In the genomic region with DNA sequence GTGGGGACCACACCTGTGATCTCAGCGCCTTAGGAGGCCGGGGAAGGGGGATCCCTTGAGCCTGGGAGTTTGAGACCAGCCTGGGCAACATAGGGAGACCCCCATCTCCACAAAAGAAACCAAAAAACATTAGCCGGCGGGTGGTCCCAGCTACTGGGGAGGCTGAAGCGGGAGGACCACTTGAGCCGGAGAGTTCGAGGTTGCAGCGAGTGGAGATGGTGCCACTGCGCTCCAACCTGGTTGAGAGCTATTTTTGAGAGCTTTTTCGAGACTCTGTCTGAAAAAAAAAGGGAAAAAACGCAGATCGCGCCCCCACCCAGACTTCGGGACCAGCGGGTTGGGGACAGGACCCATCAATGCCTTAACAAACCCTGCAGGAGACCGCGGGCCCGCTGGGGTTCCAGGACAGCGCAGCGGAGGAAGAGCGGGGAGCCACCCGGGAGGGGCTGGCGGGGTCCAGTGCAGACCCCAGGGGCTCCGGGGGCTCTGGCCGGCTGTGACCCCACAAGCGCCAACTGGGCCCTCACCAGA, we compare ENCODE assay signal across 10 cellular contexts. TPM values are rescaled to one million over a fixed set of nuclear protein-coding genes. Genes with fewer than 3 reads are reported as not detected.
DNase-seq lines count a peak whose midpoint lies in the region; ATAC-seq, FAIRE-seq and TF ChIP-seq lines count a peak whose summit lies in the region.
"Had no signal": no experiment of that assay in that cellular context is flagged by ENCODE, and none has a peak within 500 bp of the region (broad histone marks: within the 10 kb centered on the region; RNA-seq: fewer than 3 reads in every experiment).

No MANE protein-coding gene starts in this region.

- no peaks in the 10 kb centered on the region for H3K9me3 Mint-ChIP-seq in activated CD4-positive, alpha-beta T cell treated with anti-CD3 and anti-CD28 coated beads, Interleukin-2, amount 10 ng/mL, durations not matched to agents 7 days and 5 days
- no peaks in the 10 kb centered on the region for H3K9me3 Mint-ChIP-seq in activated CD4-positive, alpha-beta T cell treated with anti-CD3 and anti-CD28 coated beads for 36 hours (ENCODE audit: low read depth)
- no peaks in the 10 kb centered on the region for H3K9me3 Mint-ChIP-seq in activated CD8-positive, alpha-beta T cell treated with anti-CD3 and anti-CD28 coated beads for 36 hours
- no peaks in the 10 kb centered on the region for H3K9me3 Mint-ChIP-seq in stimulated activated naive CD8-positive, alpha-beta T cell treated with anti-CD3 and anti-CD28 coated beads, Interleukin-15, amount 100 ng/mL, for 72 hours

- peak overlapping the region; percentile 25 for H3K4me3 Mint-ChIP-seq in activated CD4-positive, alpha-beta T cell treated with anti-CD3 and anti-CD28 coated beads, Interleukin-2, amount 10 ng/mL, durations not matched to agents 7 days and 5 days
- no peak overlapping the region for H3K4me3 Mint-ChIP-seq in activated CD4-positive, alpha-beta T cell treated with anti-CD3 and anti-CD28 coated beads for 36 hours
- H3K4me3 Mint-ChIP-seq in activated CD8-positive, alpha-beta T cell treated with anti-CD3 and anti-CD28 coated beads for 36 hours, result peak overlapping the region; percentile 27
- peak overlapping the region; percentile 71 to 77 for H3K4me3 Mint-ChIP-seq in stimulated activated naive CD8-positive, alpha-beta T cell treated with anti-CD3 and anti-CD28 coated beads, Interleukin-15, amount 100 ng/mL, for 72 hours

- peaks cover 36% of the 10 kb centered on the region for H3K27me3 Mint-ChIP-seq in activated CD4-positive, alpha-beta T cell treated with anti-CD3 and anti-CD28 coated beads, Interleukin-2, amount 10 ng/mL, durations not matched to agents 7 days and 5 days
- H3K27me3 Mint-ChIP-seq in activated CD4-positive, alpha-beta T cell treated with anti-CD3 and anti-CD28 coated beads for 36 hours, result peaks cover 23% of the 10 kb centered on the region
- peaks cover 18% of the 10 kb centered on the region for H3K27me3 Mint-ChIP-seq in activated CD8-positive, alpha-beta T cell treated with anti-CD3 and anti-CD28 coated beads for 36 hours
- peaks cover 52% of the 10 kb centered on the region for H3K27me3 Mint-ChIP-seq in stimulated activated naive CD8-positive, alpha-beta T cell treated with anti-CD3 and anti-CD28 coated beads, Interleukin-15, amount 100 ng/mL, for 72 hours

- H4K20me1 ChIP-seq in HepG2 (ENCODE audit: insufficient read depth, low read length), result 0 out of 2 replicates have a peak, but pooled peaks cover 3% of the 10 kb centered on the region

- in situ Hi-C loops in HepG2 (cut with HindIII; ENCODE audit: extremely low pct_ligation_motif_present, low pct_unique_long_range_greater_than_20kb), result no loop called here

- no peak for ATAC-seq in activated CD4-positive, alpha-beta T cell treated with anti-CD3 and anti-CD28 coated beads for 36 hours
- ATAC-seq in activated CD8-positive, alpha-beta T cell treated with anti-CD3 and anti-CD28 coated beads for 36 hours, result no peak
- ATAC-seq in HepG2 (no peak), HG03196 (IDR thresholded peaks at IDR 0.05; ENCODE audit: unreplicated experiment) (no peak), GM21825 (IDR thresholded peaks at IDR 0.05; ENCODE audit: unreplicated experiment) (no peak)
- peak; percentile 13 for ATAC-seq in stimulated activated naive CD8-positive, alpha-beta T cell treated with anti-CD3 and anti-CD28 coated beads, Interleukin-15, amount 100 ng/mL, for 72 hours

- H3K9me3 ChIP-seq in HepG2 (ENCODE audit: low read length), result no peaks in the 10 kb centered on the region

- H3K27ac Mint-ChIP-seq in activated CD4-positive, alpha-beta T cell treated with anti-CD3 and anti-CD28 coated beads, Interleukin-2, amount 10 ng/mL, durations not matched to agents 7 days and 5 days, result peak overlapping the region; percentile 60
- H3K27ac Mint-ChIP-seq in activated CD4-positive, alpha-beta T cell treated with anti-CD3 and anti-CD28 coated beads for 36 hours, result no peak overlapping the region
- H3K27ac Mint-ChIP-seq in activated CD8-positive, alpha-beta T cell treated with anti-CD3 and anti-CD28 coated beads for 36 hours, result no peak overlapping the region
- no peak overlapping the region for H3K27ac Mint-ChIP-seq in stimulated activated naive CD8-positive, alpha-beta T cell treated with anti-CD3 and anti-CD28 coated beads, Interleukin-15, amount 100 ng/mL, for 72 hours

- 14% methylated on average over 19 of the region's 26 CpGs for WGBS in HepG2 (ENCODE audit: low lambda C conversion rate)

- TF ChIP-seq CTCF in activated CD8-positive, alpha-beta T cell treated with anti-CD3 and anti-CD28 coated beads for 36 hours (IDR thresholded peaks at IDR 0.05), result no peak
- TF ChIP-seq CTCF in HepG2 (CRISPR knock-in tag; IDR thresholded peaks at IDR 0.05) (no peak), foreskin fibroblast (IDR thresholded peaks at IDR 0.05; ENCODE audit: low read depth, low read length) (no peak)

- POLR2A ChIA-PET in activated CD4-positive, alpha-beta T cell treated with anti-CD3 and anti-CD28 coated beads, Interleukin-2, amount 10 ng/mL, durations not matched to agents 7 days and 5 days (lab: Charles Lee), result interaction anchor here (0.5 to 0.6 kb wide), 2 partner anchors 9 to 16 kb away, joined by 3 read pairs; no protein-coding TSS in a partner anchor
- POLR2A ChIA-PET in activated CD4-positive, alpha-beta T cell treated with anti-CD3 and anti-CD28 coated beads for 36 hours (lab: Charles Lee), result interaction anchor here (0.6 to 0.8 kb wide), 2 partner anchors 20 to 608 kb away, joined by 3 to 4 read pairs; no protein-coding TSS in a partner anchor
- POLR2A ChIA-PET in activated CD8-positive, alpha-beta T cell treated with anti-CD3 and anti-CD28 coated beads for 36 hours (lab: Charles Lee), result interaction anchor here (0.7 to 1.7 kb wide), 6 partner anchors 10 to 46 kb away, joined by 3 to 5 read pairs (median 4); partner anchors contain the start of gene UBE2I
- POLR2A ChIA-PET in HepG2 (lab: Yijun Ruan, JAX), result interaction anchor here (0.7 to 3.6 kb wide), 3 partner anchors 8 to 24 kb away, joined by 3 to 25 read pairs (median 3); partner anchors contain the start of gene UBE2I

- CTCF ChIA-PET in activated CD4-positive, alpha-beta T cell treated with anti-CD3 and anti-CD28 coated beads, Interleukin-2, amount 10 ng/mL, durations not matched to agents 7 days and 5 days (lab: Charles Lee), result no interaction called here
- CTCF ChIA-PET in activated CD4-positive, alpha-beta T cell treated with anti-CD3 and anti-CD28 coated beads for 36 hours (lab: Charles Lee), result interaction anchor here (0.8 kb wide), 1 partner anchor 32 kb away, joined by 3 read pairs; no protein-coding TSS in a partner anchor
- CTCF ChIA-PET in activated CD8-positive, alpha-beta T cell treated with anti-CD3 and anti-CD28 coated beads for 36 hours (lab: Charles Lee), result interaction anchor here (1.2 kb wide), 1 partner anchor 31 kb away, joined by 3 read pairs; no protein-coding TSS in a partner anchor
- CTCF ChIA-PET in HepG2 (lab: Yijun Ruan, JAX; ENCODE audit: low intra/inter-chr PET ratio, low total read pairs), result no interaction called here

- TF ChIP-seq RAD21 in HepG2 (CRISPR knock-in tag; IDR thresholded peaks at IDR 0.05), result no peak

- H3K36me3 ChIP-seq in HepG2 (replicated peaks in 1 of 2; ENCODE audit: control insufficient read depth in 1 of 2, insufficient read depth in 2 of 2, low read length in 2 of 2), result no peaks in the 10 kb centered on the region

- H3K4me1 Mint-ChIP-seq in activated CD4-positive, alpha-beta T cell treated with anti-CD3 and anti-CD28 coated beads, Interleukin-2, amount 10 ng/mL, durations not matched to agents 7 days and 5 days, result peaks cover 17% of the 10 kb centered on the region
- H3K4me1 Mint-ChIP-seq in activated CD4-positive, alpha-beta T cell treated with anti-CD3 and anti-CD28 coated beads for 36 hours, result peaks cover 15% of the 10 kb centered on the region
- H3K4me1 Mint-ChIP-seq in activated CD8-positive, alpha-beta T cell treated with anti-CD3 and anti-CD28 coated beads for 36 hours (ENCODE audit: low read depth), result peaks cover 13% of the 10 kb centered on the region
- peaks cover 43% of the 10 kb centered on the region for H3K4me1 Mint-ChIP-seq in stimulated activated naive CD8-positive, alpha-beta T cell treated with anti-CD3 and anti-CD28 coated beads, Interleukin-15, amount 100 ng/mL, for 72 hours

- H3K9ac ChIP-seq in HepG2 (ENCODE audit: insufficient read depth, low read depth, low read length), result peak overlapping the region; percentile 91; the same call in 1 of the 2 replicates

- H3K27me3 ChIP-seq in HepG2 (ENCODE audit: control insufficient read depth in 1 of 2, insufficient read depth in 2 of 2, low read length in 2 of 2), result peaks cover 15 to 46% of the 10 kb centered on the region in 2 experiments

- TF ChIP-seq EP300 in HepG2 (IDR thresholded peaks at IDR 0.05; ENCODE audit: low read depth in 2 of 2, low read length in 2 of 2), result no peak
- TF ChIP-seq EP300 in HepG2 (CRISPR knock-in tag; IDR thresholded peaks at IDR 0.05; ENCODE audit: borderline replicate concordance), result no peak

- no peak for FAIRE-seq in HepG2 (lab: Jason Lieb, UNC)

- intact Hi-C loops in activated CD4-positive, alpha-beta T cell treated with anti-CD3 and anti-CD28 coated beads for 36 hours (cut with DNase I, micrococcal nuclease), result loop anchor here in 1 of 2 experiments (1.0 kb wide), 2 partner anchors 11 to 22 kb away; no protein-coding TSS in a partner anchor
- intact Hi-C loops in activated CD8-positive, alpha-beta T cell treated with anti-CD3 and anti-CD28 coated beads for 36 hours (cut with micrococcal nuclease), result no loop called here
- intact Hi-C loops in HepG2 (cut with micrococcal nuclease; ENCODE audit: unreplicated experiment), result no loop called here

- H3K27ac ChIP-seq in HepG2 (ENCODE audit: extremely low read length, insufficient read depth, low read length), result peak overlapping the region; percentile 82

- peak overlapping the region; percentile 38 to 79 (median 61) for H3K4me3 ChIP-seq in HepG2 (replicated peaks in 1 of 3; ENCODE audit: insufficient read depth in 1 of 3, low read depth in 2 of 3, low read length in 3 of 3)
- H3K4me3 ChIP-seq in foreskin fibroblast (ENCODE audit: low read depth in 1 of 2, low read length in 2 of 2), result no peak overlapping the region

- H3K4me1 ChIP-seq in HepG2 (ENCODE audit: insufficient read depth, low read length), result peaks cover 31% of the 10 kb centered on the region

- BruUV-seq in HepG2 (replicated peaks; lab: Mats Ljungman, UMichigan), result no TSS peak

- TF ChIP-seq POLR2A in HepG2 (IDR thresholded peaks at IDR 0.05; ENCODE audit: insufficient read depth in 1 of 2, low read depth in 2 of 2, low read length in 2 of 2), result no peak

- peak overlapping the region; percentile 99 for H3K4me2 ChIP-seq in HepG2 (ENCODE audit: low read depth, low read length)

- H3K36me3 Mint-ChIP-seq in activated CD4-positive, alpha-beta T cell treated with anti-CD3 and anti-CD28 coated beads, Interleukin-2, amount 10 ng/mL, durations not matched to agents 7 days and 5 days (ENCODE audit: low read depth), result no peaks in the 10 kb centered on the region
- H3K36me3 Mint-ChIP-seq in activated CD4-positive, alpha-beta T cell treated with anti-CD3 and anti-CD28 coated beads for 36 hours (ENCODE audit: low read depth), result no peaks in the 10 kb centered on the region
- no peaks in the 10 kb centered on the region for H3K36me3 Mint-ChIP-seq in activated CD8-positive, alpha-beta T cell treated with anti-CD3 and anti-CD28 coated beads for 36 hours (ENCODE audit: low read depth)

- DNase-seq in activated CD4-positive, alpha-beta T cell treated with anti-CD3 and anti-CD28 coated beads, Interleukin-2, amount 10 ng/mL, durations not matched to agents 7 days and 5 days, result no peak
- DNase-seq in activated CD4-positive, alpha-beta T cell treated with anti-CD3 and anti-CD28 coated beads for 36 hours, result no peak
- DNase-seq in activated CD8-positive, alpha-beta T cell treated with anti-CD3 and anti-CD28 coated beads for 36 hours, result no peak
- no peak for DNase-seq in HepG2 (ENCODE audit: low spot score)
- no peak for DNase-seq in stimulated activated naive CD8-positive, alpha-beta T cell treated with anti-CD3 and anti-CD28 coated beads, Interleukin-15, amount 100 ng/mL, for 72 hours
- DNase-seq in foreskin fibroblast, result no peak
- DNase-seq: amniotic stem cell, NCI-H774 had no signal

- no peaks in the 10 kb centered on the region for H3K79me2 ChIP-seq in HepG2 (ENCODE audit: insufficient read depth, low read length)

- no peak overlapping the region for H2AFZ ChIP-seq in HepG2 (ENCODE audit: low read length)

RNA-seq across cellular contexts. Expression of gene BAIAP3, which starts 0.8 kb away (rescaled TPM):
- total RNA-seq in activated CD4-positive, alpha-beta T cell treated with anti-CD3 and anti-CD28 coated beads, Interleukin-2, amount 10 ng/mL, durations not matched to agents 7 days and 5 days, result 1 to 10 TPM in 1 of 2 experiments, under 1 TPM in 1; 0.83 to 1.6 TPM
- 1 to 10 TPM in 1 of 2 experiments, under 1 TPM in 1; 0.57 to 1.0 TPM for total RNA-seq in activated CD4-positive, alpha-beta T cell treated with anti-CD3 and anti-CD28 coated beads for 36 hours
- total RNA-seq in activated CD8-positive, alpha-beta T cell treated with anti-CD3 and anti-CD28 coated beads for 36 hours, result under 1 TPM; 0.27 to 0.68 TPM
- 2.0 and 3.2 TPM in 2 replicates for total RNA-seq in HepG2 (2016; rRNA removed; fragmentation: Illumina TruSeq; extraction: Trizol)
- 0.40 and 0.79 TPM in 2 replicates for total RNA-seq in HepG2 (2016; cell fraction: cytosol; rRNA removed; fragmentation: Illumina TruSeq; extraction: Trizol; ENCODE audit: low read depth)
- total RNA-seq in HepG2 (2016; cell fraction: insoluble cytoplasmic fraction; rRNA removed; fragmentation: Illumina TruSeq; extraction: Trizol), result 1.2 and 2.4 TPM in 2 replicates
- 0.80 and 1.3 TPM in 2 replicates for total RNA-seq in HepG2 (2016; cell fraction: membrane; rRNA removed; fragmentation: Illumina TruSeq; extraction: Trizol)
- total RNA-seq in HepG2 (2016; cell fraction: nucleus; rRNA removed; fragmentation: Illumina TruSeq; extraction: Trizol), result 2.8 and 4.0 TPM in 2 replicates
- 5.7 and 9.1 TPM in 2 replicates for polyA plus RNA-seq in HepG2 (2011; rRNA removed)
- polyA plus RNA-seq in HepG2 (2011; cell fraction: cytosol; rRNA removed), result 2.2 and 2.3 TPM in 2 replicates
- polyA plus RNA-seq in HepG2 (2011; cell fraction: nucleus; rRNA removed), result 91.6 and 123 TPM in 2 replicates
- polyA plus RNA-seq in HepG2 (2012), result 3.7 and 4.3 TPM in 2 replicates
- polyA plus RNA-seq in HepG2 (2016; cell fraction: cytosol; fragmentation: Illumina TruSeq; extraction: Trizol; ENCODE audit: low read depth), result 0.31 and 0.35 TPM in 2 replicates
- 1.0 and 2.5 TPM in 2 replicates for polyA plus RNA-seq in HepG2 (2016; cell fraction: insoluble cytoplasmic fraction; fragmentation: Illumina TruSeq; extraction: Trizol; ENCODE audit: low read depth)
- polyA plus RNA-seq in HepG2 (2016; cell fraction: membrane; fragmentation: Illumina TruSeq; extraction: Trizol; ENCODE audit: low read depth), result 0.46 and 0.62 TPM in 2 replicates
- 5.9 and 9.4 TPM in 2 replicates for polyA plus RNA-seq in HepG2 (2016; cell fraction: nucleus; fragmentation: Illumina TruSeq; extraction: Trizol; ENCODE audit: insufficient read depth, low read depth)
- polyA minus RNA-seq in HepG2 (2011; rRNA and poly(A)+ RNA removed; ENCODE audit: low replicate concordance), result 0.40 and 7.9 TPM in 2 replicates
- 2.1 and 2.6 TPM in 2 replicates for polyA minus RNA-seq in HepG2 (2011; cell fraction: cytosol; rRNA and poly(A)+ RNA removed)
- polyA minus RNA-seq in HepG2 (2011; cell fraction: nucleus; rRNA and poly(A)+ RNA removed), result 12.2 and 20.9 TPM in 2 replicates

RNA-seq across cellular contexts. Expression of gene TSR3, which starts 19.0 kb away (rescaled TPM):
- total RNA-seq in activated CD4-positive, alpha-beta T cell treated with anti-CD3 and anti-CD28 coated beads, Interleukin-2, amount 10 ng/mL, durations not matched to agents 7 days and 5 days, result 10 to 100 TPM; 33.8 to 43.7 TPM
- total RNA-seq in activated CD4-positive, alpha-beta T cell treated with anti-CD3 and anti-CD28 coated beads for 36 hours, result 10 to 100 TPM; 37.6 to 58.7 TPM
- total RNA-seq in activated CD8-positive, alpha-beta T cell treated with anti-CD3 and anti-CD28 coated beads for 36 hours, result 10 to 100 TPM; 54.7 to 57.4 TPM
- 45.1 and 51.0 TPM in 2 replicates for total RNA-seq in HepG2 (2016; rRNA removed; fragmentation: Illumina TruSeq; extraction: Trizol)
- total RNA-seq in HepG2 (2016; cell fraction: cytosol; rRNA removed; fragmentation: Illumina TruSeq; extraction: Trizol; ENCODE audit: low read depth), result 118 and 125 TPM in 2 replicates
- total RNA-seq in HepG2 (2016; cell fraction: insoluble cytoplasmic fraction; rRNA removed; fragmentation: Illumina TruSeq; extraction: Trizol), result 49.3 and 52.7 TPM in 2 replicates
- total RNA-seq in HepG2 (2016; cell fraction: membrane; rRNA removed; fragmentation: Illumina TruSeq; extraction: Trizol), result 124 and 132 TPM in 2 replicates
- total RNA-seq in HepG2 (2016; cell fraction: nucleus; rRNA removed; fragmentation: Illumina TruSeq; extraction: Trizol), result 18.2 and 27.2 TPM in 2 replicates
- 24.2 and 26.2 TPM in 2 replicates for polyA plus RNA-seq in HepG2 (2011; rRNA removed)
- 32.0 and 45.5 TPM in 2 replicates for polyA plus RNA-seq in HepG2 (2011; cell fraction: cytosol; rRNA removed)
- 19.0 and 20.6 TPM in 2 replicates for polyA plus RNA-seq in HepG2 (2011; cell fraction: nucleus; rRNA removed)
- polyA plus RNA-seq in HepG2 (2012), result 21.4 TPM in 2 replicates
- polyA plus RNA-seq in HepG2 (2016; cell fraction: cytosol; fragmentation: Illumina TruSeq; extraction: Trizol; ENCODE audit: low read depth), result 132 and 144 TPM in 2 replicates
- polyA plus RNA-seq in HepG2 (2016; cell fraction: insoluble cytoplasmic fraction; fragmentation: Illumina TruSeq; extraction: Trizol; ENCODE audit: low read depth), result 51.4 and 56.6 TPM in 2 replicates
- 124 TPM in 2 replicates for polyA plus RNA-seq in HepG2 (2016; cell fraction: membrane; fragmentation: Illumina TruSeq; extraction: Trizol; ENCODE audit: low read depth)
- polyA plus RNA-seq in HepG2 (2016; cell fraction: nucleus; fragmentation: Illumina TruSeq; extraction: Trizol; ENCODE audit: insufficient read depth, low read depth), result 43.7 and 46.5 TPM in 2 replicates
- 32.8 and 34.9 TPM in 2 replicates for polyA minus RNA-seq in HepG2 (2011; rRNA and poly(A)+ RNA removed; ENCODE audit: low replicate concordance)
- 14.0 and 21.0 TPM in 2 replicates for polyA minus RNA-seq in HepG2 (2011; cell fraction: cytosol; rRNA and poly(A)+ RNA removed)
- 6.6 and 7.2 TPM in 2 replicates for polyA minus RNA-seq in HepG2 (2011; cell fraction: nucleus; rRNA and poly(A)+ RNA removed)

RNA-seq across cellular contexts. Expression of gene GNPTG, which starts 19.0 kb away (rescaled TPM):
- total RNA-seq in activated CD4-positive, alpha-beta T cell treated with anti-CD3 and anti-CD28 coated beads, Interleukin-2, amount 10 ng/mL, durations not matched to agents 7 days and 5 days, result 10 to 100 TPM; 34.3 to 36.9 TPM
- total RNA-seq in activated CD4-positive, alpha-beta T cell treated with anti-CD3 and anti-CD28 coated beads for 36 hours, result 10 to 100 TPM; 16.3 to 17.4 TPM
- total RNA-seq in activated CD8-positive, alpha-beta T cell treated with anti-CD3 and anti-CD28 coated beads for 36 hours, result 10 to 100 TPM; 17.3 to 19.2 TPM
- total RNA-seq in HepG2 (2016; rRNA removed; fragmentation: Illumina TruSeq; extraction: Trizol), result 8.8 and 22.7 TPM in 2 replicates
- total RNA-seq in HepG2 (2016; cell fraction: cytosol; rRNA removed; fragmentation: Illumina TruSeq; extraction: Trizol; ENCODE audit: low read depth), result 8.5 and 9.4 TPM in 2 replicates
- 7.2 and 22.9 TPM in 2 replicates for total RNA-seq in HepG2 (2016; cell fraction: insoluble cytoplasmic fraction; rRNA removed; fragmentation: Illumina TruSeq; extraction: Trizol)
- total RNA-seq in HepG2 (2016; cell fraction: membrane; rRNA removed; fragmentation: Illumina TruSeq; extraction: Trizol), result 11.3 and 14.3 TPM in 2 replicates
- 18.3 and 21.7 TPM in 2 replicates for total RNA-seq in HepG2 (2016; cell fraction: nucleus; rRNA removed; fragmentation: Illumina TruSeq; extraction: Trizol)
- 71.1 and 79.9 TPM in 2 replicates for polyA plus RNA-seq in HepG2 (2011; rRNA removed)
- polyA plus RNA-seq in HepG2 (2011; cell fraction: cytosol; rRNA removed), result 54.7 and 81.5 TPM in 2 replicates
- polyA plus RNA-seq in HepG2 (2011; cell fraction: nucleus; rRNA removed), result 96.1 and 122 TPM in 2 replicates
- polyA plus RNA-seq in HepG2 (2012), result 23.4 and 23.5 TPM in 2 replicates
- 15.1 and 18.1 TPM in 2 replicates for polyA plus RNA-seq in HepG2 (2016; cell fraction: cytosol; fragmentation: Illumina TruSeq; extraction: Trizol; ENCODE audit: low read depth)
- 15.0 and 19.6 TPM in 2 replicates for polyA plus RNA-seq in HepG2 (2016; cell fraction: insoluble cytoplasmic fraction; fragmentation: Illumina TruSeq; extraction: Trizol; ENCODE audit: low read depth)
- 15.9 and 17.7 TPM in 2 replicates for polyA plus RNA-seq in HepG2 (2016; cell fraction: membrane; fragmentation: Illumina TruSeq; extraction: Trizol; ENCODE audit: low read depth)
- 81.4 and 87.5 TPM in 2 replicates for polyA plus RNA-seq in HepG2 (2016; cell fraction: nucleus; fragmentation: Illumina TruSeq; extraction: Trizol; ENCODE audit: insufficient read depth, low read depth)
- polyA minus RNA-seq in HepG2 (2011; rRNA and poly(A)+ RNA removed; ENCODE audit: low replicate concordance), result 35.8 and 59.3 TPM in 2 replicates
- 14.2 and 19.1 TPM in 2 replicates for polyA minus RNA-seq in HepG2 (2011; cell fraction: cytosol; rRNA and poly(A)+ RNA removed)
- polyA minus RNA-seq in HepG2 (2011; cell fraction: nucleus; rRNA and poly(A)+ RNA removed), result 7.6 and 15.6 TPM in 2 replicates

RNA-seq across cellular contexts. Expression of gene UBE2I, which starts 23.2 kb away (rescaled TPM):
- 100 to 1,000 TPM; 204 to 222 TPM for total RNA-seq in activated CD4-positive, alpha-beta T cell treated with anti-CD3 and anti-CD28 coated beads, Interleukin-2, amount 10 ng/mL, durations not matched to agents 7 days and 5 days
- total RNA-seq in activated CD4-positive, alpha-beta T cell treated with anti-CD3 and anti-CD28 coated beads for 36 hours, result 100 to 1,000 TPM; 251 to 358 TPM
- 100 to 1,000 TPM; 245 to 254 TPM for total RNA-seq in activated CD8-positive, alpha-beta T cell treated with anti-CD3 and anti-CD28 coated beads for 36 hours
- 75.8 and 87.9 TPM in 2 replicates for total RNA-seq in HepG2 (2016; rRNA removed; fragmentation: Illumina TruSeq; extraction: Trizol)
- 35.5 and 39.4 TPM in 2 replicates for total RNA-seq in HepG2 (2016; cell fraction: cytosol; rRNA removed; fragmentation: Illumina TruSeq; extraction: Trizol; ENCODE audit: low read depth)
- total RNA-seq in HepG2 (2016; cell fraction: insoluble cytoplasmic fraction; rRNA removed; fragmentation: Illumina TruSeq; extraction: Trizol), result 66.6 and 79.8 TPM in 2 replicates
- total RNA-seq in HepG2 (2016; cell fraction: membrane; rRNA removed; fragmentation: Illumina TruSeq; extraction: Trizol), result 55.4 and 63.3 TPM in 2 replicates
- 41.5 and 41.7 TPM in 2 replicates for total RNA-seq in HepG2 (2016; cell fraction: nucleus; rRNA removed; fragmentation: Illumina TruSeq; extraction: Trizol)
- 79.5 and 98.9 TPM in 2 replicates for polyA plus RNA-seq in HepG2 (2011; rRNA removed)
- polyA plus RNA-seq in HepG2 (2011; cell fraction: cytosol; rRNA removed), result 57.9 and 77.8 TPM in 2 replicates
- polyA plus RNA-seq in HepG2 (2011; cell fraction: nucleus; rRNA removed), result 115 and 128 TPM in 2 replicates
- 91.6 and 108 TPM in 2 replicates for polyA plus RNA-seq in HepG2 (2012)
- 94.9 and 118 TPM in 2 replicates for polyA plus RNA-seq in HepG2 (2016; cell fraction: cytosol; fragmentation: Illumina TruSeq; extraction: Trizol; ENCODE audit: low read depth)
- 181 and 205 TPM in 2 replicates for polyA plus RNA-seq in HepG2 (2016; cell fraction: insoluble cytoplasmic fraction; fragmentation: Illumina TruSeq; extraction: Trizol; ENCODE audit: low read depth)
- 118 and 119 TPM in 2 replicates for polyA plus RNA-seq in HepG2 (2016; cell fraction: membrane; fragmentation: Illumina TruSeq; extraction: Trizol; ENCODE audit: low read depth)
- 163 and 194 TPM in 2 replicates for polyA plus RNA-seq in HepG2 (2016; cell fraction: nucleus; fragmentation: Illumina TruSeq; extraction: Trizol; ENCODE audit: insufficient read depth, low read depth)
- 39.2 and 48.3 TPM in 2 replicates for polyA minus RNA-seq in HepG2 (2011; rRNA and poly(A)+ RNA removed; ENCODE audit: low replicate concordance)
- 54.8 and 55.8 TPM in 2 replicates for polyA minus RNA-seq in HepG2 (2011; cell fraction: cytosol; rRNA and poly(A)+ RNA removed)
- 63.8 and 72.6 TPM in 2 replicates for polyA minus RNA-seq in HepG2 (2011; cell fraction: nucleus; rRNA and poly(A)+ RNA removed)

Comparison
In these comparisons a context has a peak if more than half of its experiments do, and no peak if none do; other contexts are left out.
1. CTCF ChIA-PET loops: an anchor here in activated CD4-positive, alpha-beta T cell treated with anti-CD3 and anti-CD28 coated beads for 36 hours (0.8 kb wide) and activated CD8-positive, alpha-beta T cell treated with anti-CD3 and anti-CD28 coated beads for 36 hours (1.2 kb wide); none called in activated CD4-positive, alpha-beta T cell treated with anti-CD3 and anti-CD28 coated beads, Interleukin-2, amount 10 ng/mL, durations not matched to agents 7 days and 5 days and HepG2.
2. H3K4me3 ChIP-seq: peak in HepG2 (3 of 3); none in foreskin fibroblast (0 of 2).